ENCODE assay signal across 11 cellular contexts in the genomic region with DNA sequence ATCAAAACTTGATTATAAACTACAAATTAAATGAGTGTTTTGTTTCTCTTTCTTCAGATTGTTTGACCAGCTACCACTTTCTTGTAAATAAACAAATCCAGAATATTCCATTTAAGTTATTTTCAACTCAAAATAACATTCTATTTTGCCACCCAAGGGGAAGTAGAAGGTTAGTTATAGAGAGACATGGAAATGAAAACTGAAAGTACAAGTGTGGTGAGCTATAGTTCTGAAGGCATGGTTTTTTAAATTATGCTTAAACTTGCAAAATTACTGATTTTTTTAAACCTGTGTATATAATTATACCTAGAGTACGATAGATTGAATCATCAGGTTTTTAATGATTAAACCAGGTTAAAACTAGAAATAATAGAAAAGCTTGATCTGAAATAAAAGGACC.
A peak's percentile ranks its signal among the peaks of the same experiment; 100 is the strongest.
DNase-seq lines count a peak whose midpoint lies in the region; ATAC-seq and TF ChIP-seq lines count a peak whose summit lies in the region.
"Had no signal": no experiment of that assay in that cellular context is flagged by ENCODE, and none has a peak within 500 bp of the region (broad histone marks: within the 10 kb centered on the region; RNA-seq: fewer than 3 reads in every experiment).

No MANE protein-coding gene starts in this region.

- no peaks in the 10 kb centered on the region for H3K36me3 Mint-ChIP-seq in activated CD4-positive, alpha-beta T cell treated with anti-CD3 and anti-CD28 coated beads for 36 hours (ENCODE audit: low read depth)
- no peaks in the 10 kb centered on the region for H3K36me3 Mint-ChIP-seq in neural progenitor cell

- H3K36me3 ChIP-seq in SK-N-SH (replicated peaks in 1 of 2; ENCODE audit: control insufficient read depth in 1 of 2, insufficient read depth in 2 of 2, low read length in 1 of 2) (no peaks in the 10 kb centered on the region), neural progenitor cell (no peaks in the 10 kb centered on the region)

- H3K27me3 ChIP-seq in SK-N-SH (ENCODE audit: insufficient read depth) (no peaks in the 10 kb centered on the region), neural progenitor cell (no peaks in the 10 kb centered on the region)

- peak overlapping the region; percentile 38; the same call in 1 of the 2 replicates for H3K4me2 ChIP-seq in SK-N-SH
- H3K4me2 ChIP-seq in neural progenitor cell = no peak overlapping the region

- no peak overlapping the region for H3K9ac ChIP-seq in SK-N-SH
- H3K9ac ChIP-seq in neural progenitor cell = no peak overlapping the region

- in situ Hi-C loops in ACHN (cut with HindIII; ENCODE audit: low pct_ligation_motif_present, low pct_unique_long_range_greater_than_20kb, low sequenced_read_pairs) = no loop called here
- in situ Hi-C loops in KBM-7 (cut with MboI; ENCODE audit: low pct_unique_long_range_greater_than_20kb, low sequenced_read_pairs) = no loop called here

- DNase-seq in ACHN (peak; percentile 13), SK-N-SH (no peak), middle frontal gyrus (ENCODE audit: extremely low spot score, low spot score) (no peak), neural progenitor cell (ENCODE audit: low spot score) (no peak), KBM-7 (no peak)
- DNase-seq in activated CD4-positive, alpha-beta T cell treated with anti-CD3 and anti-CD28 coated beads for 36 hours = no peak
- DNase-seq: effector memory CD8-positive, alpha-beta T cell had no signal

- peaks cover 4% of the 10 kb centered on the region for H3K4me1 Mint-ChIP-seq in activated CD4-positive, alpha-beta T cell treated with anti-CD3 and anti-CD28 coated beads for 36 hours
- peaks cover 62% of the 10 kb centered on the region for H3K4me1 Mint-ChIP-seq in neural progenitor cell

- POLR2A ChIA-PET in SK-N-SH (lab: Yijun Ruan, JAX) = no interaction called here
- POLR2A ChIA-PET in activated CD4-positive, alpha-beta T cell treated with anti-CD3 and anti-CD28 coated beads for 36 hours (lab: Charles Lee) = no interaction called here

- no peak overlapping the region for H3K27ac ChIP-seq in SK-N-SH (ENCODE audit: low read depth in 2 of 2, low read length in 1 of 2)
- H3K27ac ChIP-seq in neural progenitor cell = no peak overlapping the region
- H3K27ac ChIP-seq: HL-60 had no signal

- peak overlapping the region; percentile 61 for H2AFZ ChIP-seq in SK-N-SH (ENCODE audit: low read depth)
- H2AFZ ChIP-seq in neural progenitor cell (replicated peaks) = no peak overlapping the region

- no peaks in the 10 kb centered on the region for H4K20me1 ChIP-seq in SK-N-SH (ENCODE audit: insufficient read depth)
- no peaks in the 10 kb centered on the region for H4K20me1 ChIP-seq in neural progenitor cell (ENCODE audit: low read depth)

- H3K4me3 Mint-ChIP-seq in activated CD4-positive, alpha-beta T cell treated with anti-CD3 and anti-CD28 coated beads for 36 hours = no peak overlapping the region
- H3K4me3 Mint-ChIP-seq in neural progenitor cell = no peak overlapping the region

- H3K9me3 ChIP-seq in SK-N-SH (no peaks in the 10 kb centered on the region), neural progenitor cell (ENCODE audit: low read depth) (no peaks in the 10 kb centered on the region)

- H3K9me3 Mint-ChIP-seq in activated CD4-positive, alpha-beta T cell treated with anti-CD3 and anti-CD28 coated beads for 36 hours (ENCODE audit: low read depth) = no peaks in the 10 kb centered on the region
- H3K9me3 Mint-ChIP-seq in neural progenitor cell = no peaks in the 10 kb centered on the region
- H3K9me3 Mint-ChIP-seq: effector memory CD8-positive, alpha-beta T cell had no signal

- intact Hi-C loops in activated CD4-positive, alpha-beta T cell treated with anti-CD3 and anti-CD28 coated beads for 36 hours (cut with DNase I, micrococcal nuclease) = no loop called here

- H3K27ac Mint-ChIP-seq in activated CD4-positive, alpha-beta T cell treated with anti-CD3 and anti-CD28 coated beads for 36 hours = no peak overlapping the region
- H3K27ac Mint-ChIP-seq in neural progenitor cell = no peak overlapping the region

- H3K27me3 Mint-ChIP-seq in activated CD4-positive, alpha-beta T cell treated with anti-CD3 and anti-CD28 coated beads for 36 hours = no peaks in the 10 kb centered on the region
- peaks cover 2% of the 10 kb centered on the region for H3K27me3 Mint-ChIP-seq in neural progenitor cell (ENCODE audit: insufficient read depth, low read depth)
- H3K27me3 Mint-ChIP-seq: effector memory CD8-positive, alpha-beta T cell had no signal

- 32% methylated on average over 1 of the region's 1 CpG for WGBS in SK-N-SH (ENCODE audit: low lambda C conversion rate)

- ATAC-seq in GM19351 (IDR thresholded peaks at IDR 0.05; ENCODE audit: unreplicated experiment) (peak; percentile 45), HG03025 (IDR thresholded peaks at IDR 0.05; ENCODE audit: low FRiP score, unreplicated experiment) (peak; percentile 55)
- ATAC-seq in activated CD4-positive, alpha-beta T cell treated with anti-CD3 and anti-CD28 coated beads for 36 hours = no peak
- ATAC-seq: effector memory CD8-positive, alpha-beta T cell had no signal

- no peak for TF ChIP-seq EP300 in SK-N-SH (IDR thresholded peaks at IDR 0.05; ENCODE audit: borderline replicate concordance in 1 of 2, low read depth in 1 of 2, low read length in 1 of 2)

- no peak for TF ChIP-seq RAD21 in SK-N-SH (IDR thresholded peaks at IDR 0.05; ENCODE audit: low read length)

- TF ChIP-seq CTCF in SK-N-SH (IDR thresholded peaks at IDR 0.05) (no peak), neural progenitor cell (IDR thresholded peaks at IDR 0.05) (no peak)

- no peaks in the 10 kb centered on the region for H3K9me2 ChIP-seq in SK-N-SH

- CTCF ChIA-PET in SK-N-SH (lab: Yijun Ruan, JAX) = interaction anchor here (1.2 to 2.7 kb wide), 2 partner anchors 22 to 306 kb away, joined by 3 to 20 read pairs; no protein-coding TSS in a partner anchor
- CTCF ChIA-PET in activated CD4-positive, alpha-beta T cell treated with anti-CD3 and anti-CD28 coated beads for 36 hours (lab: Charles Lee) = interaction anchor here (1.0 kb wide), 1 partner anchor 289 kb away, joined by 3 read pairs; no protein-coding TSS in a partner anchor

- no peak overlapping the region; a peak in 1 of 4 replicates for H3K4me3 ChIP-seq in SK-N-SH (ENCODE audit: low read depth in 2 of 2, low read length in 1 of 2)
- no peak overlapping the region for H3K4me3 ChIP-seq in neural progenitor cell
- H3K4me3 ChIP-seq: lung had no signal

- H3F3A ChIP-seq in SK-N-SH (replicated peaks; ENCODE audit: insufficient read depth) (no peaks in the 10 kb centered on the region), neural progenitor cell (ENCODE audit: low read depth) (no peaks in the 10 kb centered on the region)

- H3K79me2 ChIP-seq in SK-N-SH (ENCODE audit: insufficient read depth) = no peaks in the 10 kb centered on the region
- H3K79me2 ChIP-seq in neural progenitor cell (ENCODE audit: low read depth) = no peaks in the 10 kb centered on the region

- H3K4me1 ChIP-seq in SK-N-SH (ENCODE audit: control insufficient read depth in 1 of 2, insufficient read depth in 2 of 2, low read depth in 1 of 2, low read length in 1 of 2) (peaks cover 0 to 9% of the 10 kb centered on the region in 2 experiments; a peak in 2 of 4 replicates), neural progenitor cell (peaks cover 13% of the 10 kb centered on the region)

TF ChIP-seq in SK-N-SH, 30 proteins besides CTCF, POLR2A, EP300 and RAD21 (continues in another document):
- TF ChIP-seq MEF2A (IDR thresholded peaks at IDR 0.05; ENCODE audit: borderline replicate concordance, low read depth) = no peak
- TF ChIP-seq SIN3A (IDR thresholded peaks at IDR 0.05; ENCODE audit: borderline replicate concordance, low read depth, low read length) = no peak
- no peak for TF ChIP-seq NFIC (IDR thresholded peaks at IDR 0.05; ENCODE audit: borderline replicate concordance)
- TF ChIP-seq, protein P1, sequence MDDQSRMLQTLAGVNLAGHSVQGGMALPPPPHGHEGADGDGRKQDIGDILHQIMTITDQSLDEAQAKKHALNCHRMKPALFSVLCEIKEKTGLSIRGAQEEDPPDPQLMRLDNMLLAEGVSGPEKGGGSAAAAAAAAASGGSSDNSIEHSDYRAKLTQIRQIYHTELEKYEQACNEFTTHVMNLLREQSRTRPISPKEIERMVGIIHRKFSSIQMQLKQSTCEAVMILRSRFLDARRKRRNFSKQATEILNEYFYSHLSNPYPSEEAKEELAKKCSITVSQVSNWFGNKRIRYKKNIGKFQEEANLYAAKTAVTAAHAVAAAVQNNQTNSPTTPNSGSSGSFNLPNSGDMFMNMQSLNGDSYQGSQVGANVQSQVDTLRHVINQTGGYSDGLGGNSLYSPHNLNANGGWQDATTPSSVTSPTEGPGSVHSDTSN (IDR thresholded peaks at IDR 0.05) = no peak
- TF ChIP-seq, protein P2, sequence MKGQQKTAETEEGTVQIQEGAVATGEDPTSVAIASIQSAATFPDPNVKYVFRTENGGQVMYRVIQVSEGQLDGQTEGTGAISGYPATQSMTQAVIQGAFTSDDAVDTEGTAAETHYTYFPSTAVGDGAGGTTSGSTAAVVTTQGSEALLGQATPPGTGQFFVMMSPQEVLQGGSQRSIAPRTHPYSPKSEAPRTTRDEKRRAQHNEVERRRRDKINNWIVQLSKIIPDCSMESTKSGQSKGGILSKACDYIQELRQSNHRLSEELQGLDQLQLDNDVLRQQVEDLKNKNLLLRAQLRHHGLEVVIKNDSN (IDR thresholded peaks at IDR 0.05; ENCODE audit: borderline replicate concordance, low read depth) = no peak
- no peak for TF ChIP-seq YY1 (IDR thresholded peaks at IDR 0.05; ENCODE audit: low read depth)
- no peak for TF ChIP-seq ELF1 (IDR thresholded peaks at IDR 0.05)
- TF ChIP-seq, protein P3, sequence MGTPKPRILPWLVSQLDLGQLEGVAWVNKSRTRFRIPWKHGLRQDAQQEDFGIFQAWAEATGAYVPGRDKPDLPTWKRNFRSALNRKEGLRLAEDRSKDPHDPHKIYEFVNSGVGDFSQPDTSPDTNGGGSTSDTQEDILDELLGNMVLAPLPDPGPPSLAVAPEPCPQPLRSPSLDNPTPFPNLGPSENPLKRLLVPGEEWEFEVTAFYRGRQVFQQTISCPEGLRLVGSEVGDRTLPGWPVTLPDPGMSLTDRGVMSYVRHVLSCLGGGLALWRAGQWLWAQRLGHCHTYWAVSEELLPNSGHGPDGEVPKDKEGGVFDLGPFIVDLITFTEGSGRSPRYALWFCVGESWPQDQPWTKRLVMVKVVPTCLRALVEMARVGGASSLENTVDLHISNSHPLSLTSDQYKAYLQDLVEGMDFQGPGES (IDR thresholded peaks at IDR 0.05; ENCODE audit: low read depth, low read length) = no peak
- no peak for TF ChIP-seq TEAD4 (IDR thresholded peaks at IDR 0.05; ENCODE audit: borderline replicate concordance, insufficient read depth)
- no peak for TF ChIP-seq FOSL2 (IDR thresholded peaks at IDR 0.05; ENCODE audit: borderline replicate concordance, low read depth)
- no peak for TF ChIP-seq FOXM1 (IDR thresholded peaks at IDR 0.05; ENCODE audit: low read depth)
- no peak for TF ChIP-seq RXRA (IDR thresholded peaks at IDR 0.05; ENCODE audit: borderline replicate concordance, low read depth)
- TF ChIP-seq TCF12 (IDR thresholded peaks at IDR 0.05) = no peak
- TF ChIP-seq RFX5 (IDR thresholded peaks at IDR 0.05; ENCODE audit: low read length) = no peak
